10 cellular contexts compared by ENCODE assay signal in the genomic region with DNA sequence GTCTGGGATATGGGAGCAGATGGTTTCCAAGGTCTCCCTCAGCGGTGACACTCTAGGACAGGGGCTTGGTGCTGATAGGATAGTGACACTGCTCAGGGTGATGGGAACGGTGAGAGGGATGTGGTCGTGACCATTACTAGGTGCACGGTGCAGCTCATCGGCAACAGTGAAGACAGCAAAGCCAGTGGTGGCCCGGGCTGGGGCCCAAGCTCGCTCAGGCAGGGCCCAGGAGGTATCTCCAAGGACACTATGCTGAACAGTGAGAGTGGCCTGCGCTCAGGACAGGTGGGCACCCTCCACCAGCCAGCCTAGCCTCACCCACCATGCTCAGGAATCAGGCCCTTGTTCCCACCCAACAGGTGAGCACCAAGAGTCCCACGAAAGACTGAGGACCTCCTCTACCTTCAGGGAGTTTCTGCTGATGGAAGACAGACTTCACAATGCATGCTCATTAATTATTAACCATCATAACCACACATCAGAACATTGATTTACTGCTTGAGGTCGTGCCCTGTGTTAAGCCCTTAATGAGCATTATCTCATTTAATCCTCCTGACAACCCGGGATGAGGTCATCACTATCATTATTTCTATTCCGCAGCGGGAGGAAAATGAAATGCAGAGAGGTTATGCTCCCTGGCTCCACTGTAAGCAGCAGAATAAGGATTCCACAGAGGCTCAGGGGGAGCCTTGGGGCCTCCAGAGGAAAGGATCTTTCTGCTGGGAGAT.
DNase-seq lines count a peak whose midpoint lies in the region; ATAC-seq, FAIRE-seq and TF ChIP-seq lines count a peak whose summit lies in the region.
"Had no signal": no experiment of that assay in that cellular context is flagged by ENCODE, and none has a peak within 500 bp of the region (broad histone marks: within the 10 kb centered on the region; RNA-seq: fewer than 3 reads in every experiment).

No MANE protein-coding gene starts in this region.

- FAIRE-seq in RCC 7860 (lab: Jason Lieb, UNC) = peak; percentile 87
- FAIRE-seq: TTC549 had no signal

- H3K9me3 Mint-ChIP-seq in activated naive CD4-positive, alpha-beta T cell treated with anti-CD3 and anti-CD28 coated beads for 36 hours = no peaks in the 10 kb centered on the region
- H3K9me3 Mint-ChIP-seq in stimulated activated naive B cell treated with anti-CD40 and anti-IgM and Interleukin-4, amounts not matched to agents 10 μg/mL and 1 μg/mL and 100 μg/mL, for 72 hours = no peaks in the 10 kb centered on the region

- H3K4me3 Mint-ChIP-seq in activated naive CD4-positive, alpha-beta T cell treated with anti-CD3 and anti-CD28 coated beads for 36 hours = no peak overlapping the region
- no peak overlapping the region for H3K4me3 Mint-ChIP-seq in stimulated activated naive B cell treated with anti-CD40 and anti-IgM and Interleukin-4, amounts not matched to agents 10 μg/mL and 1 μg/mL and 100 μg/mL, for 72 hours

- peak overlapping the region; percentile 95 for H3K27ac Mint-ChIP-seq in activated naive CD4-positive, alpha-beta T cell treated with anti-CD3 and anti-CD28 coated beads for 36 hours
- peak overlapping the region; percentile 59 for H3K27ac Mint-ChIP-seq in stimulated activated naive B cell treated with anti-CD40 and anti-IgM and Interleukin-4, amounts not matched to agents 10 μg/mL and 1 μg/mL and 100 μg/mL, for 72 hours

- CTCF ChIA-PET in activated naive CD4-positive, alpha-beta T cell treated with anti-CD3 and anti-CD28 coated beads for 36 hours (lab: Charles Lee) = interaction anchor here (1.6 to 7.4 kb wide), 2 partner anchors 14 to 15 kb away, joined by 6 to 120 read pairs; no protein-coding TSS in a partner anchor

- H3K36me3 Mint-ChIP-seq in activated naive CD4-positive, alpha-beta T cell treated with anti-CD3 and anti-CD28 coated beads for 36 hours (ENCODE audit: low read depth) = no peaks in the 10 kb centered on the region
- no peaks in the 10 kb centered on the region for H3K36me3 Mint-ChIP-seq in stimulated activated naive B cell treated with anti-CD40 and anti-IgM and Interleukin-4, amounts not matched to agents 10 μg/mL and 1 μg/mL and 100 μg/mL, for 72 hours

- H3K4me1 Mint-ChIP-seq in activated naive CD4-positive, alpha-beta T cell treated with anti-CD3 and anti-CD28 coated beads for 36 hours (ENCODE audit: low read depth) = peaks cover 59% of the 10 kb centered on the region
- H3K4me1 Mint-ChIP-seq in stimulated activated naive B cell treated with anti-CD40 and anti-IgM and Interleukin-4, amounts not matched to agents 10 μg/mL and 1 μg/mL and 100 μg/mL, for 72 hours = peaks cover 61 to 70% of the 10 kb centered on the region in 2 donors

- intact Hi-C loops in activated naive CD4-positive, alpha-beta T cell treated with anti-CD3 and anti-CD28 coated beads for 36 hours (cut with micrococcal nuclease) = loop anchor here (2.0 to 5.0 kb wide), 5 partner anchors 65 to 1025 kb away; no protein-coding TSS in a partner anchor

- no peak for TF ChIP-seq CTCF in epithelial cell of proximal tubule (conservative IDR thresholded peaks at IDR 0.05; ENCODE audit: low read depth, low read length)

- DNase-seq in activated naive CD4-positive, alpha-beta T cell treated with anti-CD3 and anti-CD28 coated beads for 36 hours = no peak
- DNase-seq in activated naive CD4-positive, alpha-beta T cell treated with Interleukin-2 at 50 U/mL for 16 hours = no peak
- DNase-seq in RCC 7860 (ENCODE audit: low spot score) = peak; percentile 93
- peak; percentile 80 for DNase-seq in epithelial cell of proximal tubule (ENCODE audit: low read depth)
- DNase-seq in stimulated activated naive B cell treated with anti-CD40 and anti-IgM and Interleukin-4, amounts not matched to agents 10 μg/mL and 1 μg/mL and 100 μg/mL, for 72 hours = no peak
- no peak for DNase-seq in NCI-H146 treated with DMSO at 0.1 percent for 48 hours (lab: John Stamatoyannopoulos, UW; ENCODE audit: unreplicated experiment)
- DNase-seq in DMS79 (lab: John Stamatoyannopoulos, UW) = no peak
- DNase-seq: NCI-H1694 treated with DMSO at 0.1 percent for 48 hours had no signal

- H3K4me3 ChIP-seq in epithelial cell of proximal tubule (ENCODE audit: low read depth, low read length) = no peak overlapping the region

- H3K27me3 Mint-ChIP-seq in activated naive CD4-positive, alpha-beta T cell treated with anti-CD3 and anti-CD28 coated beads for 36 hours (ENCODE audit: low read depth) = peaks cover 1% of the 10 kb centered on the region
- peaks cover 13 to 34% of the 10 kb centered on the region in 2 donors for H3K27me3 Mint-ChIP-seq in stimulated activated naive B cell treated with anti-CD40 and anti-IgM and Interleukin-4, amounts not matched to agents 10 μg/mL and 1 μg/mL and 100 μg/mL, for 72 hours

- ATAC-seq in stimulated activated naive B cell treated with anti-CD40 and anti-IgM and Interleukin-4, amounts not matched to agents 10 μg/mL and 1 μg/mL and 100 μg/mL, for 72 hours (replicated peaks) = no peak
- ATAC-seq in GM19397 (IDR thresholded peaks at IDR 0.05; ENCODE audit: unreplicated experiment) = no peak

Comparison
In these comparisons a context has a peak if more than half of its experiments do, and no peak if none do; other contexts are left out.
1. DNase-seq: peak in RCC 7860 (single experiment) and epithelial cell of proximal tubule (single experiment); none in activated naive CD4-positive, alpha-beta T cell treated with anti-CD3 and anti-CD28 coated beads for 36 hours (single experiment), activated naive CD4-positive, alpha-beta T cell treated with Interleukin-2 at 50 U/mL for 16 hours (single experiment), stimulated activated naive B cell treated with anti-CD40 and anti-IgM and Interleukin-4, amounts not matched to agents 10 μg/mL and 1 μg/mL and 100 μg/mL, for 72 hours (single experiment), NCI-H146 treated with DMSO at 0.1 percent for 48 hours (single experiment) and DMS79 (single experiment).